8 cellular contexts compared by ENCODE assay signal in the genomic region with DNA sequence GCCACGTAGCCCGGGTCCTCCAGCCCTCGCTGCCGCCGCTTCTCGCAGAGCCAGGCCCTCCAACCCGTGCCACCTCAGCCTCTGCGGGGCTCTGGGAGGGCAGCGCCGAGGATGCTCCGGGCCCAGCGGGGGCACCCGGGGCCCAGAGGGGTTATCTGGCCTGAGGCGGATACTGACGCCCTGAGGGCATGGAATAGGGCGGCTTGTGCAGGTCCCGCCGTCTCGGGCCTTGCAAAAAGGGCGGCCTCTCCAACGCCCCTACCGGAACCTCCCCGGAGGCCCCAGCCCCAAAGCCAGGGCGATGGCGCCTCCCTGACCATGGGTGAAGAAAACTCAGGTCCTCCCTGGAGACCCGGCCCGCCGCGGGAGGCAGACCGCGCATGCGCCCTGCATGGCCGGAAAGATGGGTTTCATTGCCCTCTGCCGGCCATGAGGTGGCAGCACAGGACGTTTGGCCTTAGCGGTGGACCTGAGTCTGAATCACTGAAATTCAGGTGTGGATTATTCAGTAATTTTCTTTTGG. TPM values are rescaled to one million over a fixed set of nuclear protein-coding genes. Genes with fewer than 3 reads are reported as not detected.
DNase-seq lines count a peak whose midpoint lies in the region; TF ChIP-seq lines count a peak whose summit lies in the region.
"Not testable (repeated sequence)": the region's sequence is repeated elsewhere in the genome, so short reads cannot be mapped to it uniquely, and the experiment has no call there.

No MANE protein-coding gene starts in this region.

- H3K36me3 Mint-ChIP-seq in activated CD4-positive, alpha-beta T cell treated with anti-CD3 and anti-CD28 coated beads, Interleukin-2, amount 10 ng/mL, durations not matched to agents 24 days and 14 days (ENCODE audit: low read depth); type B pancreatic cell: not testable (repeated sequence)

- TF ChIP-seq CTCF in adrenal gland (IDR thresholded peaks at IDR 0.05) (peak; percentile 50 to 66 (median 56)), type B pancreatic cell (conservative IDR thresholded peaks at IDR 0.05) (peak; percentile 74)

- H3K4me1 ChIP-seq in adrenal gland (replicated peaks in 1 of 2): not testable (repeated sequence)

- H3K9me3 ChIP-seq in adrenal gland (replicated peaks in 1 of 3): not testable (repeated sequence)

- not testable (repeated sequence) for H3K27me3 Mint-ChIP-seq in activated CD4-positive, alpha-beta T cell treated with anti-CD3 and anti-CD28 coated beads, Interleukin-2, amount 10 ng/mL, durations not matched to agents 24 days and 14 days; type B pancreatic cell

- not testable (repeated sequence) for H3K9me3 Mint-ChIP-seq in activated CD4-positive, alpha-beta T cell treated with anti-CD3 and anti-CD28 coated beads, Interleukin-2, amount 10 ng/mL, durations not matched to agents 24 days and 14 days; type B pancreatic cell

- peak overlapping the region; percentile 65 for H3K4me3 Mint-ChIP-seq in activated CD4-positive, alpha-beta T cell treated with anti-CD3 and anti-CD28 coated beads, Interleukin-2, amount 10 ng/mL, durations not matched to agents 24 days and 14 days
- peak overlapping the region; percentile 47 for H3K4me3 Mint-ChIP-seq in type B pancreatic cell

- TF ChIP-seq POLR2A in adrenal gland (IDR thresholded peaks at IDR 0.05): not testable (repeated sequence)

- WGBS in adrenal gland, 4 donors: 3 to 46% (median 25%) methylated on average over 3 to 32 of the region's 36 CpGs

- DNase-seq in NCI-H1105 (lab: John Stamatoyannopoulos, UW) (peak; percentile 1), adrenal gland (peak; percentile 26 to 79 (median 56)), glomerular visceral epithelial cell (ENCODE audit: extremely low spot score) (peak; percentile 3), mucosa of gallbladder (ENCODE audit: low spot score) (peak; percentile 31)
- peak; percentile 88 for DNase-seq in activated CD4-positive, alpha-beta T cell treated with anti-CD3 and anti-CD28 coated beads, Interleukin-2, amount 10 ng/mL, durations not matched to agents 24 days and 14 days
- peak; percentile 22 to 46 for DNase-seq in stimulated activated CD4-positive, alpha-beta T cell treated with anti-CD3 and anti-CD28 coated beads, Interleukin-12 subunit alpha, Interleukin-12 subunit beta, amount 100 ng/mL, for 24 hours (ENCODE audit: low read depth in 2 of 2)
- not testable (repeated sequence) for DNase-seq in type B pancreatic cell (ENCODE audit: extremely low spot score, unreplicated experiment)

- not testable (repeated sequence) for H3K27ac Mint-ChIP-seq in activated CD4-positive, alpha-beta T cell treated with anti-CD3 and anti-CD28 coated beads, Interleukin-2, amount 10 ng/mL, durations not matched to agents 24 days and 14 days; type B pancreatic cell

- intact Hi-C loops in activated CD4-positive, alpha-beta T cell treated with anti-CD3 and anti-CD28 coated beads, Interleukin-2, amount 10 ng/mL, durations not matched to agents 24 days and 14 days (cut with micrococcal nuclease); adrenal gland (cut with DNase I): not testable (repeated sequence)

- not testable (repeated sequence) for H3K27me3 ChIP-seq in adrenal gland

- not testable (repeated sequence) for H3K27ac ChIP-seq in adrenal gland

- not testable (repeated sequence) for H3K4me1 Mint-ChIP-seq in activated CD4-positive, alpha-beta T cell treated with anti-CD3 and anti-CD28 coated beads, Interleukin-2, amount 10 ng/mL, durations not matched to agents 24 days and 14 days; type B pancreatic cell (ENCODE audit: unreplicated experiment)

- H3K4me3 ChIP-seq in GM08714 (ENCODE audit: low read length) (peak overlapping the region; percentile 49; the same call in 1 of the 2 replicates), adrenal gland (peak overlapping the region in 2 of 4 donors; percentile 16 to 53)

- not testable (repeated sequence) for H3K36me3 ChIP-seq in adrenal gland (replicated peaks in 1 of 2)

RNA-seq across cellular contexts. Expression of gene USP17L30, which starts 18.1 kb away (rescaled TPM):
- not detected in 2 replicates for total RNA-seq in activated CD4-positive, alpha-beta T cell treated with anti-CD3 and anti-CD28 coated beads, Interleukin-2, amount 10 ng/mL, durations not matched to agents 24 days and 14 days
- not detected for total RNA-seq in adrenal gland
- not detected for polyA plus RNA-seq in adrenal gland
- not detected for total RNA-seq in mucosa of gallbladder
- total RNA-seq in type B pancreatic cell (ENCODE audit: low replicate concordance): not detected in 2 replicates

RNA-seq across cellular contexts. Expression of gene USP17L29, which starts 27.6 kb away (rescaled TPM):
- total RNA-seq in activated CD4-positive, alpha-beta T cell treated with anti-CD3 and anti-CD28 coated beads, Interleukin-2, amount 10 ng/mL, durations not matched to agents 24 days and 14 days: not detected in 2 replicates
- total RNA-seq in adrenal gland (not detected), mucosa of gallbladder (not detected), type B pancreatic cell (ENCODE audit: low replicate concordance) (not detected in 2 replicates)
- polyA plus RNA-seq in adrenal gland: not detected

RNA-seq across cellular contexts. Expression of gene USP17L28, which starts 32.4 kb away (rescaled TPM):
- total RNA-seq in activated CD4-positive, alpha-beta T cell treated with anti-CD3 and anti-CD28 coated beads, Interleukin-2, amount 10 ng/mL, durations not matched to agents 24 days and 14 days: not detected in 2 replicates
- total RNA-seq in adrenal gland (not detected), mucosa of gallbladder (not detected), type B pancreatic cell (ENCODE audit: low replicate concordance) (not detected in 2 replicates)
- polyA plus RNA-seq in adrenal gland: not detected

RNA-seq across cellular contexts. Expression of gene USP17L27, which starts 37.1 kb away (rescaled TPM):
- total RNA-seq in activated CD4-positive, alpha-beta T cell treated with anti-CD3 and anti-CD28 coated beads, Interleukin-2, amount 10 ng/mL, durations not matched to agents 24 days and 14 days: not detected in 2 replicates
- total RNA-seq in adrenal gland: not detected
- not detected for polyA plus RNA-seq in adrenal gland
- total RNA-seq in mucosa of gallbladder: not detected
- not detected in 2 replicates for total RNA-seq in type B pancreatic cell (ENCODE audit: low replicate concordance)

RNA-seq across cellular contexts. Expression of gene USP17L5, which starts 41.9 kb away (rescaled TPM):
- total RNA-seq in activated CD4-positive, alpha-beta T cell treated with anti-CD3 and anti-CD28 coated beads, Interleukin-2, amount 10 ng/mL, durations not matched to agents 24 days and 14 days: not detected in 2 replicates
- total RNA-seq in adrenal gland (not detected), mucosa of gallbladder (not detected), type B pancreatic cell (ENCODE audit: low replicate concordance) (not detected in 2 replicates)
- polyA plus RNA-seq in adrenal gland: not detected
